In the genomic region with DNA sequence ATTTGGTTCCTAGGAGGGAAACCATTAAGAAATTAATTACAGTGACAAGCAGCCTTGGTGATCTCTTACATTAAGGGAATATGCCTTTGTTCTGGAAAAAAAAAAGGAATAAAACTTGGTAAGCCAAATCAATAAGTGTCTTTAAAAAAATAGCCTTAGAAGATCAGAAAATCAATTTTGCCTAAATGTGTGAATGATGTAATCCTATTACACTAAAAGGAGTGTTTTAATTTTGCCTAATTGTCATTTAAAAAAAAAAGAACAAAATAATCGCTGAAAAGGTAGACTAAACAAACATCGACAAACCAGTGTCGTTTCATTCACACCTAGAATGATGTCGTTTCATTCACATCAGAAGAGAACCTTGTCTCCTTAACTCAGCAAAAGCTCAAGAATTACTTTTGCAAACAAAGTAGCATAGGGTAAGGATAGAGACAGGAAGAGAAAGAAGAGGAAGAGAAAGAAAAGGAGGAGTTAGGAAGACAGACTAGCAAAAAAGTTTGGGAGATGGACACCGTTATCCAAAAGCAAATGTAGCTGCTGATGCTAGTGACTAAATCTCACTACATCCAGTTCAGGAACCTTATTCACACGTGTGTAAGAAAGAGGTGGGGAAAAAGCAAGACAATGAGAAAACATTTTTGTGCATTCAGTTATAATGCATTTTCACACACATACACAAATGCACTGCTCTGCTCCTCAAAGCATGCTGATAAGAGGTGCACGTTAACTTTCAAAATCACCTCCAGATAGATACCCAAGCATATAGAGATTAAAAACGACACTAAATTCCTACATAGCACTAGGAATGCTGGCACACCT, we compare ENCODE assay signal across 8 cellular contexts.
DNase-seq lines count a peak whose midpoint lies in the region; ATAC-seq and TF ChIP-seq lines count a peak whose summit lies in the region.

No MANE protein-coding gene starts in this region.

- H3F3A ChIP-seq in neural cell (ENCODE audit: insufficient read depth, low read length, poor library complexity, severe bottlenecking), result no peaks in the 10 kb centered on the region

- H3K4me1 ChIP-seq in CD4-positive, alpha-beta memory T cell (ENCODE audit: insufficient read depth, low read length), result peaks cover 100% of the 10 kb centered on the region

- TF ChIP-seq RAD21 in neural cell (conservative IDR thresholded peaks at IDR 0.05), result no peak

- no peaks in the 10 kb centered on the region for H3K9me2 ChIP-seq in neural cell (ENCODE audit: insufficient read depth, low read length)

- no peaks in the 10 kb centered on the region for H3K27me3 ChIP-seq in CD4-positive, alpha-beta memory T cell (ENCODE audit: insufficient read depth, low read length)
- no peaks in the 10 kb centered on the region for H3K27me3 ChIP-seq in neural cell (ENCODE audit: insufficient read depth, low read depth, low read length)

- intact Hi-C loops in CD4-positive, alpha-beta memory T cell (cut with micrococcal nuclease), result loop anchor here (1.0 to 2.0 kb wide), 7 partner anchors 12 to 192 kb away; no protein-coding TSS in a partner anchor

- H3K9ac ChIP-seq in neural cell (ENCODE audit: low read length), result peak overlapping the region; percentile 82

- H3K4me3 Mint-ChIP-seq in CD4-positive, alpha-beta memory T cell, result peak overlapping the region; percentile 90 to 99 (median 94)

- peak overlapping the region; percentile 80 for H3K27ac ChIP-seq in CD4-positive, alpha-beta memory T cell (ENCODE audit: low read depth, low read length)
- H3K27ac ChIP-seq in neural cell (ENCODE audit: low read length), result peak overlapping the region; percentile 97

- peak overlapping the region; percentile 92 to 100 (median 100) for H3K27ac Mint-ChIP-seq in CD4-positive, alpha-beta memory T cell

- H3K36me3 Mint-ChIP-seq in CD4-positive, alpha-beta memory T cell, result peaks cover 12 to 20% of the 10 kb centered on the region in 2 donors

- H4K20me1 ChIP-seq in neural cell (ENCODE audit: insufficient read depth), result no peaks in the 10 kb centered on the region

- peak overlapping the region; percentile 72 for H3K4me2 ChIP-seq in neural cell (ENCODE audit: low read length)

- no peaks in the 10 kb centered on the region for H3K27me3 Mint-ChIP-seq in CD4-positive, alpha-beta memory T cell

- no peaks in the 10 kb centered on the region for H3K36me3 ChIP-seq in CD4-positive, alpha-beta memory T cell (ENCODE audit: insufficient read depth, low read length)
- H3K36me3 ChIP-seq in neural cell (ENCODE audit: insufficient read depth, low read length), result no peaks in the 10 kb centered on the region

- H3K9me3 Mint-ChIP-seq in CD4-positive, alpha-beta memory T cell, result no peaks in the 10 kb centered on the region

- H3K79me2 ChIP-seq in neural cell (replicated peaks; ENCODE audit: insufficient read depth, low read length), result peaks cover 21% of the 10 kb centered on the region

- no peaks in the 10 kb centered on the region for H3K9me3 ChIP-seq in CD4-positive, alpha-beta memory T cell (ENCODE audit: control insufficient read depth in 1 of 2, low read length in 2 of 2)
- no peaks in the 10 kb centered on the region for H3K9me3 ChIP-seq in neural cell (ENCODE audit: low read length)

- peaks cover 73 to 98% (median 88%) of the 10 kb centered on the region in 4 donors for H3K4me1 Mint-ChIP-seq in CD4-positive, alpha-beta memory T cell

- DNase-seq in CD4-positive, alpha-beta memory T cell, result no peak
- DNase-seq in M059J (ENCODE audit: low read depth), result peak; percentile 12
- peak; percentile 4 for DNase-seq in dermis blood vessel endothelial cell
- DNase-seq in iPS-NIHi7 (ENCODE audit: extremely low spot score), result no peak
- no peak for DNase-seq in activated gamma-delta T cell treated with Interleukin-2 at 50 U/mL for 16 hours

- peak overlapping the region; percentile 31 for H2AFZ ChIP-seq in neural cell (ENCODE audit: low read depth, low read length)

- POLR2A ChIA-PET in CD4-positive, alpha-beta memory T cell (lab: Charles Lee; ENCODE audit: partially characterized antibody), result interaction anchor here (1.1 to 8.1 kb wide), 22 partner anchors 9 to 106 kb away, joined by 3 to 124 read pairs (median 7); a partner anchor contains a TSS

- TF ChIP-seq EP300 in neural cell (conservative IDR thresholded peaks at IDR 0.05; ENCODE audit: poor library complexity, severe bottlenecking), result no peak

- CTCF ChIA-PET in CD4-positive, alpha-beta memory T cell (lab: Charles Lee; ENCODE audit: partially characterized antibody), result interaction anchor here (1.0 to 5.8 kb wide), 11 partner anchors 17 to 395 kb away, joined by 3 to 34 read pairs (median 6); no protein-coding TSS in a partner anchor

- no peak for TF ChIP-seq CTCF in neural cell (IDR thresholded peaks at IDR 0.05; ENCODE audit: poor library complexity, severe bottlenecking)

- peak overlapping the region; percentile 54 to 64 for H3K4me3 ChIP-seq in CD4-positive, alpha-beta memory T cell (ENCODE audit: low read length in 2 of 2)
- peak overlapping the region; percentile 69 for H3K4me3 ChIP-seq in neural cell (ENCODE audit: low read length)

- no peak for ATAC-seq in GM21526 (IDR thresholded peaks at IDR 0.05; ENCODE audit: low FRiP score, unreplicated experiment)
- no peak for ATAC-seq in HG03175 (IDR thresholded peaks at IDR 0.05; ENCODE audit: unreplicated experiment)

TF ChIP-seq in neural cell, 6 proteins besides CTCF, POLR2A, EP300 and RAD21:
- TF ChIP-seq EZH2 (IDR thresholded peaks at IDR 0.05; ENCODE audit: borderline replicate concordance, insufficient read depth, low read length, poor library complexity, severe bottlenecking), result no peak
- TF ChIP-seq, protein P1, sequence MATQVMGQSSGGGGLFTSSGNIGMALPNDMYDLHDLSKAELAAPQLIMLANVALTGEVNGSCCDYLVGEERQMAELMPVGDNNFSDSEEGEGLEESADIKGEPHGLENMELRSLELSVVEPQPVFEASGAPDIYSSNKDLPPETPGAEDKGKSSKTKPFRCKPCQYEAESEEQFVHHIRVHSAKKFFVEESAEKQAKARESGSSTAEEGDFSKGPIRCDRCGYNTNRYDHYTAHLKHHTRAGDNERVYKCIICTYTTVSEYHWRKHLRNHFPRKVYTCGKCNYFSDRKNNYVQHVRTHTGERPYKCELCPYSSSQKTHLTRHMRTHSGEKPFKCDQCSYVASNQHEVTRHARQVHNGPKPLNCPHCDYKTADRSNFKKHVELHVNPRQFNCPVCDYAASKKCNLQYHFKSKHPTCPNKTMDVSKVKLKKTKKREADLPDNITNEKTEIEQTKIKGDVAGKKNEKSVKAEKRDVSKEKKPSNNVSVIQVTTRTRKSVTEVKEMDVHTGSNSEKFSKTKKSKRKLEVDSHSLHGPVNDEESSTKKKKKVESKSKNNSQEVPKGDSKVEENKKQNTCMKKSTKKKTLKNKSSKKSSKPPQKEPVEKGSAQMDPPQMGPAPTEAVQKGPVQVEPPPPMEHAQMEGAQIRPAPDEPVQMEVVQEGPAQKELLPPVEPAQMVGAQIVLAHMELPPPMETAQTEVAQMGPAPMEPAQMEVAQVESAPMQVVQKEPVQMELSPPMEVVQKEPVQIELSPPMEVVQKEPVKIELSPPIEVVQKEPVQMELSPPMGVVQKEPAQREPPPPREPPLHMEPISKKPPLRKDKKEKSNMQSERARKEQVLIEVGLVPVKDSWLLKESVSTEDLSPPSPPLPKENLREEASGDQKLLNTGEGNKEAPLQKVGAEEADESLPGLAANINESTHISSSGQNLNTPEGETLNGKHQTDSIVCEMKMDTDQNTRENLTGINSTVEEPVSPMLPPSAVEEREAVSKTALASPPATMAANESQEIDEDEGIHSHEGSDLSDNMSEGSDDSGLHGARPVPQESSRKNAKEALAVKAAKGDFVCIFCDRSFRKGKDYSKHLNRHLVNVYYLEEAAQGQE (IDR thresholded peaks at IDR 0.05; ENCODE audit: borderline replicate concordance), result no peak
- TF ChIP-seq SMC3 (conservative IDR thresholded peaks at IDR 0.05; ENCODE audit: poor library complexity), result no peak
- peak; percentile 10 for TF ChIP-seq MXI1 (conservative IDR thresholded peaks at IDR 0.05; ENCODE audit: poor library complexity, severe bottlenecking)
- TF ChIP-seq TAF1 (IDR thresholded peaks at IDR 0.05; ENCODE audit: low read depth), result no peak
- TF ChIP-seq POLR2AphosphoS5 (IDR thresholded peaks at IDR 0.05), result no peak
TF ChIP-seq in neural cell: peak in this region for 1.

Comparison
In these comparisons a context has a peak if more than half of its experiments do, and no peak if none do; other contexts are left out.
1. DNase-seq: peak in M059J (single experiment) and dermis blood vessel endothelial cell (single experiment); none in CD4-positive, alpha-beta memory T cell (0 of 5), iPS-NIHi7 (single experiment) and activated gamma-delta T cell treated with Interleukin-2 at 50 U/mL for 16 hours (single experiment).